Comparison of ENCODE assay signal across 9 cellular contexts in the genomic region with DNA sequence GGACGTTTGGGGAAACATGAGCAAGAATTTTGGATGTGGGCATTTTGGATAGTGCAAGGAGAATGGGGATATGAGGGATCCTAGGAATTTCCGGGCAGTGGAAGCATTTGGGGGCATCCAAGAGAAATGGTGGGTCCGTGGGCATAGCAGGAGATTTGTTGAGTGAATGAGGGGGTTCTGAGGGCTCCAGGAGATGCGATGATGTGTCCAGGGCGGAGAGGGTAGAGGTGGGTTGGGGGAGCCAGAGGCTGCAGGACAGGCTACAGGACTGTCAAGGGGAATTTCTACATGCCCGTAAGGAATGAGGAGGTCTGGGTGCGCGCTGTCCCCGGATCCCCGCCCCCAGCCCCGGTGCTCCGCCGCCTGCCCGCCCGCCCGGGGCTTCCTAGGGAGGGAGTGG. TPM values are rescaled to one million over a fixed set of nuclear protein-coding genes. Genes with fewer than 3 reads are reported as not detected.
DNase-seq lines count a peak whose midpoint lies in the region; ATAC-seq and TF ChIP-seq lines count a peak whose summit lies in the region.
"Had no signal": no experiment of that assay in that cellular context is flagged by ENCODE, and none has a peak within 500 bp of the region (broad histone marks: within the 10 kb centered on the region; RNA-seq: fewer than 3 reads in every experiment).

No MANE protein-coding gene starts in this region.

- peak overlapping the region; percentile 81 for H3K4me3 Mint-ChIP-seq in mesothelial cell of epicardium

- peaks cover 18% of the 10 kb centered on the region for H3K4me1 Mint-ChIP-seq in mesothelial cell of epicardium

- peak overlapping the region; percentile 60 for H3K27ac Mint-ChIP-seq in mesothelial cell of epicardium

- no peaks in the 10 kb centered on the region for H3K9me3 Mint-ChIP-seq in mesothelial cell of epicardium

- peaks cover 11% of the 10 kb centered on the region for H3K27me3 Mint-ChIP-seq in mesothelial cell of epicardium (ENCODE audit: low read depth)

- H3K9me3 ChIP-seq in ES-I3 (ENCODE audit: control insufficient read depth, insufficient read depth, low read length): no peaks in the 10 kb centered on the region

- H3K4me3 ChIP-seq in astrocyte of the spinal cord (ENCODE audit: low read depth, low read length): peak overlapping the region; percentile 65

- no peaks in the 10 kb centered on the region for H3K4me1 ChIP-seq in ES-I3 (ENCODE audit: insufficient read depth, low read length)

- H3K36me3 ChIP-seq in ES-I3 (ENCODE audit: insufficient read depth, low read length): no peaks in the 10 kb centered on the region

- peaks cover 8% of the 10 kb centered on the region for H3K36me3 Mint-ChIP-seq in mesothelial cell of epicardium

- no peak for TF ChIP-seq CTCF in astrocyte of the spinal cord (IDR thresholded peaks at IDR 0.05; ENCODE audit: low read depth, low read length)
- TF ChIP-seq CTCF in mesothelial cell of epicardium (IDR thresholded peaks at IDR 0.05; ENCODE audit: unreplicated experiment): no peak

- H3K9ac ChIP-seq in ES-I3 (ENCODE audit: low read depth, low read length): peak overlapping the region; percentile 81

- DNase-seq in astrocyte of the spinal cord (ENCODE audit: low read depth, low spot score) (no peak), mesothelial cell of epicardium (ENCODE audit: low spot score in 2 of 2, unreplicated experiment in 2 of 2) (no peak), AML-193 (lab: John Stamatoyannopoulos, UW) (no peak), SIG-M5 (lab: John Stamatoyannopoulos, UW) (no peak), LoVo (ENCODE audit: low spot score) (no peak), mesenteric fat pad (ENCODE audit: low spot score) (no peak)

- in situ Hi-C loops in astrocyte of the spinal cord (cut with HindIII; ENCODE audit: low sequenced_read_pairs): no loop called here

- peak; percentile 19 for ATAC-seq in HG03045 (IDR thresholded peaks at IDR 0.05; ENCODE audit: unreplicated experiment)

RNA-seq across cellular contexts. Expression of gene FRS3, which starts 0.4 kb away (rescaled TPM):
- 5.8 to 6.8 TPM (median 6.3 TPM) in 3 replicates for total RNA-seq in mesothelial cell of epicardium
- total RNA-seq in mesenteric fat pad: 3.4 TPM

RNA-seq across cellular contexts. Expression of gene PRICKLE4, which starts 1.2 kb away (rescaled TPM):
- 4.5 to 8.1 TPM (median 6.6 TPM) in 3 replicates for total RNA-seq in mesothelial cell of epicardium
- total RNA-seq in mesenteric fat pad: 2.0 TPM

RNA-seq across cellular contexts. Expression of gene TOMM6, which starts 8.2 kb away (rescaled TPM):
- 151 to 168 TPM (median 158 TPM) in 3 replicates for total RNA-seq in mesothelial cell of epicardium
- 123 TPM for total RNA-seq in mesenteric fat pad

RNA-seq across cellular contexts. Expression of gene PGC, which starts 32.1 kb away (rescaled TPM):
- total RNA-seq in mesothelial cell of epicardium (not detected in 3 replicates), mesenteric fat pad (not detected)
- total RNA-seq: M059J had no signal

RNA-seq across cellular contexts. Expression of gene TFEB, which starts 43.9 kb away (rescaled TPM):
- 3.2 to 4.4 TPM (median 3.8 TPM) in 3 replicates for total RNA-seq in mesothelial cell of epicardium
- total RNA-seq in mesenteric fat pad: 17.9 TPM
